Comparison of ENCODE assay signal across 8 cellular contexts in genomic region chr14:45135659-45136314, GRCh38. TPM values are rescaled to one million over a fixed set of nuclear protein-coding genes. Genes with fewer than 3 reads are reported as not detected.
DNase-seq lines count a peak whose midpoint lies in the region; ATAC-seq lines count a peak whose summit lies in the region.

Gene FANCM (plus strand): TSS chr14:45135930. CDS start chr14:45136032, 102 bp downstream.

- peaks cover 0 to 4% (median 0%) of the 10 kb centered on the region in 5 donors for H3K36me3 Mint-ChIP-seq in naive thymus-derived CD4-positive, alpha-beta T cell
- H3K36me3 Mint-ChIP-seq in stimulated activated naive B cell treated with anti-CD40 and anti-IgM and Interleukin-4, amounts not matched to agents 10 μg/mL and 1 μg/mL and 100 μg/mL, for 72 hours: peaks cover 5 to 9% of the 10 kb centered on the region in 2 donors

- CTCF ChIA-PET in naive thymus-derived CD4-positive, alpha-beta T cell (lab: Charles Lee): interaction anchor here (0.6 to 1.3 kb wide), 3 partner anchors 10 to 275 kb away, joined by 3 to 6 read pairs (median 4); no protein-coding TSS in a partner anchor

- H3K27me3 Mint-ChIP-seq in naive thymus-derived CD4-positive, alpha-beta T cell: no peaks in the 10 kb centered on the region
- H3K27me3 Mint-ChIP-seq in stimulated activated naive B cell treated with anti-CD40 and anti-IgM and Interleukin-4, amounts not matched to agents 10 μg/mL and 1 μg/mL and 100 μg/mL, for 72 hours: no peaks in the 10 kb centered on the region

- H3K27me3 ChIP-seq in naive thymus-derived CD4-positive, alpha-beta T cell (ENCODE audit: control insufficient read depth in 2 of 2, insufficient read depth in 2 of 2, low read length in 2 of 2): no peaks in the 10 kb centered on the region

- peaks cover 0 to 9% (median 0%) of the 10 kb centered on the region in 3 experiments for H3K36me3 ChIP-seq in naive thymus-derived CD4-positive, alpha-beta T cell (ENCODE audit: control insufficient read depth in 2 of 3, insufficient read depth in 3 of 3, low read length in 3 of 3)

- H3K27ac ChIP-seq in naive thymus-derived CD4-positive, alpha-beta T cell (ENCODE audit: low read depth, low read length): peak within 1 kb of the TSS; percentile 89

- H3K4me1 Mint-ChIP-seq in naive thymus-derived CD4-positive, alpha-beta T cell: peaks cover 28 to 68% (median 48%) of the 10 kb centered on the region in 7 donors
- peaks cover 12 to 30% of the 10 kb centered on the region in 2 donors for H3K4me1 Mint-ChIP-seq in stimulated activated naive B cell treated with anti-CD40 and anti-IgM and Interleukin-4, amounts not matched to agents 10 μg/mL and 1 μg/mL and 100 μg/mL, for 72 hours

- no peaks in the 10 kb centered on the region for H3K9me3 ChIP-seq in naive thymus-derived CD4-positive, alpha-beta T cell (ENCODE audit: control insufficient read depth in 2 of 3, low read length in 3 of 3)

- peak within 1 kb of the TSS; percentile 93 to 99 (median 96) for H3K4me3 Mint-ChIP-seq in naive thymus-derived CD4-positive, alpha-beta T cell
- peak within 1 kb of the TSS; percentile 92 to 93 for H3K4me3 Mint-ChIP-seq in stimulated activated naive B cell treated with anti-CD40 and anti-IgM and Interleukin-4, amounts not matched to agents 10 μg/mL and 1 μg/mL and 100 μg/mL, for 72 hours

- DNase-seq in DMS79 (lab: John Stamatoyannopoulos, UW): peak; percentile 97
- DNase-seq in LHCN-M2 (ENCODE audit: low read depth): peak; percentile 97
- DNase-seq in RPMI8226: peak; percentile 93
- peak; percentile 58 to 75 for DNase-seq in activated T-helper 1 cell treated with anti-CD3 and anti-CD28 coated beads, Interleukin-2, amount 50 U/mL, for 16 hours (ENCODE audit: low read depth in 1 of 2, low spot score in 1 of 2)
- DNase-seq in fibroblast of gingiva (ENCODE audit: low read depth): peak; percentile 97
- DNase-seq in naive thymus-derived CD4-positive, alpha-beta T cell: peak; percentile 49 to 92 (median 89)
- peak; percentile 83 for DNase-seq in stimulated activated naive B cell treated with anti-CD40 and anti-IgM and Interleukin-4, amounts not matched to agents 10 μg/mL and 1 μg/mL and 100 μg/mL, for 72 hours

- POLR2A ChIA-PET in naive thymus-derived CD4-positive, alpha-beta T cell (lab: Charles Lee): interaction anchor here (0.5 to 5.3 kb wide), 6 partner anchors 11 to 239 kb away, joined by 3 to 64 read pairs (median 10); partner anchors contain the start of genes KLHL28, MIS18BP1, PRPF39 and TOGARAM1

- ATAC-seq in GM21825 (IDR thresholded peaks at IDR 0.05; ENCODE audit: unreplicated experiment): peak; percentile 38
- ATAC-seq in naive thymus-derived CD4-positive, alpha-beta T cell: peak; percentile 67
- ATAC-seq in stimulated activated naive B cell treated with anti-CD40 and anti-IgM and Interleukin-4, amounts not matched to agents 10 μg/mL and 1 μg/mL and 100 μg/mL, for 72 hours (replicated peaks): peak; percentile 51 to 53

- H3K27ac Mint-ChIP-seq in naive thymus-derived CD4-positive, alpha-beta T cell: peak within 1 kb of the TSS; percentile 95 to 99 (median 98)
- H3K27ac Mint-ChIP-seq in stimulated activated naive B cell treated with anti-CD40 and anti-IgM and Interleukin-4, amounts not matched to agents 10 μg/mL and 1 μg/mL and 100 μg/mL, for 72 hours: peak within 1 kb of the TSS; percentile 98

- intact Hi-C loops in naive thymus-derived CD4-positive, alpha-beta T cell (cut with micrococcal nuclease): no loop called here

- H3K9me3 Mint-ChIP-seq in naive thymus-derived CD4-positive, alpha-beta T cell: no peaks in the 10 kb centered on the region
- H3K9me3 Mint-ChIP-seq in stimulated activated naive B cell treated with anti-CD40 and anti-IgM and Interleukin-4, amounts not matched to agents 10 μg/mL and 1 μg/mL and 100 μg/mL, for 72 hours: no peaks in the 10 kb centered on the region

- peaks cover 11 to 19% of the 10 kb centered on the region in 2 donors for H3K4me1 ChIP-seq in naive thymus-derived CD4-positive, alpha-beta T cell (ENCODE audit: control insufficient read depth in 2 of 2, insufficient read depth in 2 of 2, low read length in 2 of 2)

- peak within 1 kb of the TSS; percentile 97 for H3K4me3 ChIP-seq in naive thymus-derived CD4-positive, alpha-beta T cell (ENCODE audit: low read length)

RNA-seq across cellular contexts. Expression of gene FANCM, which starts in this region (rescaled TPM):
- total RNA-seq in LHCN-M2 (2014; rRNA removed): 11.5 and 11.9 TPM in 2 replicates
- polyA plus RNA-seq in LHCN-M2 (2012): 1.1 TPM
- total RNA-seq in naive thymus-derived CD4-positive, alpha-beta T cell: 10 to 100 TPM in 2 of 5 experiments, 1 to 10 TPM in 3; 9.1 to 12.3 (median 9.8) TPM
- 1 to 10 TPM; 6.9 to 9.0 TPM for polyA plus RNA-seq in naive thymus-derived CD4-positive, alpha-beta T cell

Comparison
In these comparisons a context has a peak if more than half of its experiments do, and no peak if none do; other contexts are left out.
1. Peak in every context shown above with its lines: DNase-seq, ATAC-seq, H3K4me3 ChIP-seq and H3K27ac ChIP-seq.